ENCODE assay signal across 29 cellular contexts in genomic region chr12:125412506-125412905, GRCh38.
"Had no signal": no experiment of that assay in that cellular context is flagged by ENCODE, and none has a peak within 500 bp of the region (broad histone marks: within the 10 kb centered on the region; RNA-seq: fewer than 3 reads in every experiment).

No MANE protein-coding gene starts in this region.

- H3K4me3 ChIP-seq: heart right ventricle, left lung, lower lobe of right lung, prostate gland, sigmoid colon, tibial artery, upper lobe of right lung had no signal

- H3K9me3 Mint-ChIP-seq: activated CD4-positive, alpha-beta T cell treated with anti-CD3 and anti-CD28 coated beads, Interleukin-2, amount 10 ng/mL, durations not matched to agents 24 days and 14 days; activated naive CD4-positive, alpha-beta T cell treated with anti-CD3 and anti-CD28 coated beads, Interleukin-2, amount 10 ng/mL, durations not matched to agents 7 days and 5 days; activated naive CD8-positive, alpha-beta T cell treated with anti-CD3 and anti-CD28 coated beads, Interleukin-2, amount 10 ng/mL, durations not matched to agents 7 days and 5 days; activated T-cell treated with anti-CD3 and anti-CD28 coated beads, Interleukin-2, amount 50 U/mL, for 24 hours; stimulated activated effector memory CD8-positive, alpha-beta T cell treated with anti-CD3 and anti-CD28 coated beads, Interleukin-12 subunit alpha, Interleukin-12 subunit beta, amount 100 ng/mL, for 72 hours; stimulated activated naive CD8-positive, alpha-beta T cell treated with anti-CD3 and anti-CD28 coated beads, Interleukin-15, Interleukin-2, amounts not matched to agents 100 ng/mL and 50 ng/mL, for 24 hours had no signal

- H3K27ac ChIP-seq: heart right ventricle, left lung, lower lobe of right lung, prostate gland, sigmoid colon, tibial artery, upper lobe of right lung, WERI-Rb-1 had no signal

- H3K9me3 ChIP-seq: left lung, lower lobe of right lung, prostate gland, sigmoid colon, tibial artery, upper lobe of right lung had no signal

- H3K36me3 Mint-ChIP-seq: activated CD4-positive, alpha-beta memory T cell treated with anti-CD3 and anti-CD28 coated beads for 36 hours; activated naive CD4-positive, alpha-beta T cell treated with anti-CD3 and anti-CD28 coated beads, Interleukin-2, amount 10 ng/mL, durations not matched to agents 7 days and 5 days; activated naive CD8-positive, alpha-beta T cell treated with anti-CD3 and anti-CD28 coated beads, Interleukin-2, amount 10 ng/mL, durations not matched to agents 7 days and 5 days; stimulated activated effector memory CD8-positive, alpha-beta T cell treated with anti-CD3 and anti-CD28 coated beads, Interleukin-12 subunit alpha, Interleukin-12 subunit beta, amount 100 ng/mL, for 72 hours had no signal

- H3K27me3 ChIP-seq: left lung, sigmoid colon, tibial artery, upper lobe of right lung had no signal

- ATAC-seq: heart right ventricle; left lung; lower lobe of right lung; stimulated activated effector memory CD8-positive, alpha-beta T cell treated with anti-CD3 and anti-CD28 coated beads, Interleukin-12 subunit alpha, Interleukin-12 subunit beta, amount 100 ng/mL, for 72 hours; T-helper 17 cell; upper lobe of right lung had no signal

- H3K36me3 ChIP-seq: heart right ventricle, left lung, lower lobe of right lung, prostate gland, sigmoid colon, tibial artery, upper lobe of right lung, WERI-Rb-1 had no signal

- H3K4me1 ChIP-seq: heart right ventricle, left lung, lower lobe of right lung, prostate gland, sigmoid colon, tibial artery, upper lobe of right lung had no signal

- DNase-seq: activated CD4-positive, alpha-beta memory T cell treated with anti-CD3 and anti-CD28 coated beads for 36 hours; activated CD4-positive, alpha-beta T cell treated with anti-CD3 and anti-CD28 coated beads, Interleukin-2, amount 10 ng/mL, durations not matched to agents 24 days and 14 days; activated CD4-positive, CD25-positive, alpha-beta regulatory T cell treated with anti-CD3 and anti-CD28 coated beads, Interleukin-2, amount 50 U/mL, for 72 hours; activated CD8-positive, alpha-beta memory T cell treated with anti-CD3 and anti-CD28 coated beads, Interleukin-2, amount 50 U/mL, for 48 hours; activated gamma-delta T cell; activated naive CD4-positive, alpha-beta T cell treated with anti-CD3 and anti-CD28 coated beads, Interleukin-2, amount 10 ng/mL, durations not matched to agents 7 days and 5 days; activated naive CD8-positive, alpha-beta T cell treated with anti-CD3 and anti-CD28 coated beads, Interleukin-2, amount 10 ng/mL, durations not matched to agents 7 days and 5 days; activated T-cell treated with anti-CD3 and anti-CD28 coated beads, Interleukin-2, amount 50 U/mL, for 24 hours; dermis blood vessel endothelial cell; effector memory CD4-positive, alpha-beta T cell; erythroblast; heart right ventricle; kidney glomerular epithelial cell; left lung; lower lobe of right lung; mesendoderm; sigmoid colon; small intestine; stimulated activated CD4-positive, alpha-beta T cell treated with anti-CD3 and anti-CD28 coated beads, Interleukin-4, amount 100 ng/mL, for 24 hours; T-helper 17 cell; T1000; tibial artery; upper lobe of right lung; WERI-Rb-1 had no signal

- H3K4me1 Mint-ChIP-seq: activated CD4-positive, alpha-beta T cell treated with anti-CD3 and anti-CD28 coated beads, Interleukin-2, amount 10 ng/mL, durations not matched to agents 24 days and 14 days; activated naive CD4-positive, alpha-beta T cell treated with anti-CD3 and anti-CD28 coated beads, Interleukin-2, amount 10 ng/mL, durations not matched to agents 7 days and 5 days; activated naive CD8-positive, alpha-beta T cell treated with anti-CD3 and anti-CD28 coated beads, Interleukin-2, amount 10 ng/mL, durations not matched to agents 7 days and 5 days; central memory CD8-positive, alpha-beta T cell; nephron; stimulated activated effector memory CD8-positive, alpha-beta T cell treated with anti-CD3 and anti-CD28 coated beads, Interleukin-12 subunit alpha, Interleukin-12 subunit beta, amount 100 ng/mL, for 72 hours; T-helper 17 cell had no signal

- H3K27me3 Mint-ChIP-seq: activated CD4-positive, alpha-beta memory T cell treated with anti-CD3 and anti-CD28 coated beads for 36 hours; activated CD4-positive, alpha-beta T cell treated with anti-CD3 and anti-CD28 coated beads, Interleukin-2, amount 10 ng/mL, durations not matched to agents 24 days and 14 days; activated naive CD4-positive, alpha-beta T cell treated with anti-CD3 and anti-CD28 coated beads, Interleukin-2, amount 10 ng/mL, durations not matched to agents 7 days and 5 days; activated naive CD8-positive, alpha-beta T cell treated with anti-CD3 and anti-CD28 coated beads, Interleukin-2, amount 10 ng/mL, durations not matched to agents 7 days and 5 days; activated T-cell treated with anti-CD3 and anti-CD28 coated beads, Interleukin-2, amount 50 U/mL, for 24 hours; central memory CD8-positive, alpha-beta T cell; stimulated activated naive CD8-positive, alpha-beta T cell treated with anti-CD3 and anti-CD28 coated beads, Interleukin-15, Interleukin-2, amounts not matched to agents 100 ng/mL and 50 ng/mL, for 24 hours; T-helper 17 cell had no signal

- H3K27ac Mint-ChIP-seq: activated CD4-positive, alpha-beta memory T cell treated with anti-CD3 and anti-CD28 coated beads for 36 hours; activated CD4-positive, alpha-beta T cell treated with anti-CD3 and anti-CD28 coated beads, Interleukin-2, amount 10 ng/mL, durations not matched to agents 24 days and 14 days; activated naive CD4-positive, alpha-beta T cell treated with anti-CD3 and anti-CD28 coated beads, Interleukin-2, amount 10 ng/mL, durations not matched to agents 7 days and 5 days; activated naive CD8-positive, alpha-beta T cell treated with anti-CD3 and anti-CD28 coated beads, Interleukin-2, amount 10 ng/mL, durations not matched to agents 7 days and 5 days; activated T-cell treated with anti-CD3 and anti-CD28 coated beads, Interleukin-2, amount 50 U/mL, for 24 hours; nephron; stimulated activated effector memory CD8-positive, alpha-beta T cell treated with anti-CD3 and anti-CD28 coated beads, Interleukin-12 subunit alpha, Interleukin-12 subunit beta, amount 100 ng/mL, for 72 hours; stimulated activated naive CD8-positive, alpha-beta T cell treated with anti-CD3 and anti-CD28 coated beads, Interleukin-15, Interleukin-2, amounts not matched to agents 100 ng/mL and 50 ng/mL, for 24 hours; T-helper 17 cell had no signal

- H3K4me3 Mint-ChIP-seq: activated CD4-positive, alpha-beta memory T cell treated with anti-CD3 and anti-CD28 coated beads for 36 hours; activated CD4-positive, alpha-beta T cell treated with anti-CD3 and anti-CD28 coated beads, Interleukin-2, amount 10 ng/mL, durations not matched to agents 24 days and 14 days; activated naive CD4-positive, alpha-beta T cell treated with anti-CD3 and anti-CD28 coated beads, Interleukin-2, amount 10 ng/mL, durations not matched to agents 7 days and 5 days; activated naive CD8-positive, alpha-beta T cell treated with anti-CD3 and anti-CD28 coated beads, Interleukin-2, amount 10 ng/mL, durations not matched to agents 7 days and 5 days; activated T-cell treated with anti-CD3 and anti-CD28 coated beads, Interleukin-2, amount 50 U/mL, for 24 hours; central memory CD8-positive, alpha-beta T cell; nephron; stimulated activated effector memory CD8-positive, alpha-beta T cell treated with anti-CD3 and anti-CD28 coated beads, Interleukin-12 subunit alpha, Interleukin-12 subunit beta, amount 100 ng/mL, for 72 hours; stimulated activated naive CD8-positive, alpha-beta T cell treated with anti-CD3 and anti-CD28 coated beads, Interleukin-15, Interleukin-2, amounts not matched to agents 100 ng/mL and 50 ng/mL, for 24 hours; T-helper 17 cell had no signal
